Comparison of ENCODE assay signal across 24 cellular contexts in genomic region chr14:55800443-55800842, GRCh38.
"Had no signal": no experiment of that assay in that cellular context is flagged by ENCODE, and none has a peak within 500 bp of the region (broad histone marks: within the 10 kb centered on the region; RNA-seq: fewer than 3 reads in every experiment).

No MANE protein-coding gene starts in this region.

- H3K9me3 Mint-ChIP-seq: neural crest cell had no signal

- DNase-seq: activated CD4-positive, alpha-beta T cell treated with anti-CD3 and anti-CD28 coated beads for 1 hour; activated CD4-positive, alpha-beta T cell treated with anti-CD3 and anti-CD28 coated beads, Interleukin-2, amount 50 U/mL, for 4 hours; activated naive CD4-positive, alpha-beta T cell treated with anti-CD3 and anti-CD28 coated beads for 36 hours; activated naive CD8-positive, alpha-beta T cell treated with anti-CD3 and anti-CD28 coated beads, Interleukin-2, amount 50 U/mL, for 24 hours; activated T-cell treated with anti-CD3 and anti-CD28 coated beads, Interleukin-2, amount 50 U/mL, for 1 hour; anterior cingulate cortex; caudate nucleus; effector memory CD8-positive, alpha-beta T cell; foreskin keratinocyte; kidney; left lung; mammary epithelial cell; stimulated activated CD4-positive, alpha-beta T cell treated with anti-CD3 and anti-CD28 coated beads, Interleukin-12 subunit alpha, Interleukin-12 subunit beta, amount 100 ng/mL, for 4 hours; stimulated activated CD4-positive, alpha-beta T cell treated with anti-CD3 and anti-CD28 coated beads, Interleukin-1b, Interleukin-23, amount 100 ng/mL, for 48 hours; stimulated activated naive CD8-positive, alpha-beta T cell treated with anti-CD3 and anti-CD28 coated beads, Interleukin-15, Interleukin-2, amounts not matched to agents 100 U/mL and 50 U/mL, for 24 hours; substantia nigra; T-helper 9 cell; tibial artery; uterus had no signal

- ATAC-seq: activated naive CD8-positive, alpha-beta T cell treated with anti-CD3 and anti-CD28 coated beads, Interleukin-2, amount 50 U/mL, for 24 hours; effector memory CD8-positive, alpha-beta T cell; foreskin keratinocyte; left lung; stimulated activated naive CD8-positive, alpha-beta T cell treated with anti-CD3 and anti-CD28 coated beads, Interleukin-15, Interleukin-2, amounts not matched to agents 100 U/mL and 50 U/mL, for 24 hours had no signal

- H3K4me3 Mint-ChIP-seq: activated naive CD4-positive, alpha-beta T cell treated with anti-CD3 and anti-CD28 coated beads for 36 hours; activated naive CD8-positive, alpha-beta T cell treated with anti-CD3 and anti-CD28 coated beads, Interleukin-2, amount 50 U/mL, for 24 hours; brain; effector memory CD8-positive, alpha-beta T cell; neural crest cell had no signal

- H3K4me3 ChIP-seq: hepatocyte, left lung, tibial artery, uterus had no signal

- H3K27me3 Mint-ChIP-seq: activated naive CD8-positive, alpha-beta T cell treated with anti-CD3 and anti-CD28 coated beads, Interleukin-2, amount 50 U/mL, for 24 hours; effector memory CD8-positive, alpha-beta T cell; progenitor cell of endocrine pancreas had no signal

- H3K27me3 ChIP-seq: foreskin keratinocyte, hepatocyte, left lung, tibial artery, uterus had no signal

- H3K36me3 Mint-ChIP-seq: brain had no signal

- H3K9me3 ChIP-seq: left lung, tibial artery, uterus had no signal

- H3K27ac ChIP-seq: foreskin keratinocyte, hepatocyte, left lung, tibial artery, uterus, VCaP had no signal

- H3K36me3 ChIP-seq: left lung, tibial artery, uterus had no signal

- H3K27ac Mint-ChIP-seq: activated naive CD4-positive, alpha-beta T cell treated with anti-CD3 and anti-CD28 coated beads for 36 hours; activated naive CD8-positive, alpha-beta T cell treated with anti-CD3 and anti-CD28 coated beads, Interleukin-2, amount 50 U/mL, for 24 hours; brain; progenitor cell of endocrine pancreas had no signal

- H3K4me1 ChIP-seq: left lung, tibial artery, uterus had no signal

- H3K4me1 Mint-ChIP-seq: neural crest cell had no signal
